27 cellular contexts compared by ENCODE assay signal in the genomic region with DNA sequence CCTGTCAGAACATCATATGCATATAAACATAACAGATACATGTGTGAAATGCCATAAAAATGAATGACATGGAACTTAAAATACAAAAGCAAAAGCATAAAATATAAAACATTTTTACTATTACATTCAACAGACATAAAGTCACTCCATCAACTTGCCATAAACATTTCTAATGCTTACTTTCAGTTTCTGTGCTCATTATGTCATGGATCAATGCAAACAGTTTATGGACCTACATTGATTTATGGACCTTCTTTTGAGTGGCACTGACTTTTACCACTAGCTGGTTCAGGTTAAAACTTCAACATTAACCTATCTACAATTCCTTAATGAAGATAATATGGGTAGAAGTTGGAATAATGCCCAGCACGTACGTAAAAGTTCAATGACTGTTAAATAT.
"Had no signal": no experiment of that assay in that cellular context is flagged by ENCODE, and none has a peak within 500 bp of the region (broad histone marks: within the 10 kb centered on the region; RNA-seq: fewer than 3 reads in every experiment).

No MANE protein-coding gene starts in this region.

- H3K27me3 ChIP-seq: adrenal gland, body of pancreas, colonic mucosa, esophagus squamous epithelium had no signal

- H3K9me3 ChIP-seq: adrenal gland, body of pancreas, colonic mucosa, esophagus squamous epithelium had no signal

- FAIRE-seq: endometrium, endothelial cell of umbilical vein had no signal

- H3K4me3 ChIP-seq: adrenal gland, body of pancreas, colonic mucosa, esophagus squamous epithelium had no signal

- DNase-seq: activated B cell treated with CpG ODN at 0.5 μM for 24 hours; activated CD4-positive, alpha-beta T cell treated with anti-CD3 and anti-CD28 coated beads for 48 hours; activated CD4-positive, alpha-beta T cell treated with anti-CD3 and anti-CD28 coated beads, Interleukin-2, amount 50 U/mL, for 1 hour; activated CD4-positive, alpha-beta T cell treated with anti-CD3 and anti-CD28 coated beads, Interleukin-2, amount 50 U/mL, for 48 hours; activated CD8-positive, alpha-beta memory T cell treated with anti-CD3 and anti-CD28 coated beads for 24 hours; activated CD8-positive, alpha-beta T cell treated with anti-CD3 and anti-CD28 coated beads for 36 hours; activated effector memory CD4-positive, alpha-beta T cell treated with anti-CD3 and anti-CD28 coated beads, Interleukin-2, amount 50 U/mL, for 16 hours; activated naive CD4-positive, alpha-beta T cell treated with anti-CD3 and anti-CD28 coated beads for 36 hours; activated naive CD8-positive, alpha-beta T cell treated with anti-CD3 and anti-CD28 coated beads for 36 hours; activated naive CD8-positive, alpha-beta T cell treated with anti-CD3 and anti-CD28 coated beads, Interleukin-2, amount 50 U/mL, for 24 hours; activated T-cell treated with anti-CD3 and anti-CD28 coated beads, Interleukin-2, amount 50 U/mL, for 48 hours; adrenal gland; amygdala; aorta; body of pancreas; caudate nucleus; colonic mucosa; effector CD8-positive, alpha-beta T cell; esophagus squamous epithelium; head of caudate nucleus; T-helper 17 cell; T1000; WERI-Rb-1 had no signal

- H3K36me3 ChIP-seq: adrenal gland, colonic mucosa, esophagus squamous epithelium, WERI-Rb-1 had no signal

- H3K4me1 ChIP-seq: adrenal gland, body of pancreas, esophagus squamous epithelium had no signal

- H3K27ac ChIP-seq: adrenal gland, body of pancreas, colonic mucosa, epithelial cell of prostate, esophagus squamous epithelium, WERI-Rb-1 had no signal

- ATAC-seq: activated CD4-positive, CD25-positive, alpha-beta regulatory T cell treated with anti-CD3 and anti-CD28 coated beads, Interleukin-2, amount 50 U/mL, for 24 hours; activated CD8-positive, alpha-beta T cell treated with anti-CD3 and anti-CD28 coated beads for 36 hours; activated naive CD8-positive, alpha-beta T cell treated with anti-CD3 and anti-CD28 coated beads, Interleukin-2, amount 50 U/mL, for 24 hours; body of pancreas; T-helper 17 cell had no signal
